17 cellular contexts compared by ENCODE assay signal in genomic region chr7:77504951-77505350, GRCh38. TPM values are rescaled to one million over a fixed set of nuclear protein-coding genes. Genes with fewer than 3 reads are reported as not detected.
DNase-seq lines count a peak whose midpoint lies in the region; ATAC-seq lines count a peak whose summit lies in the region.
"Had no signal": no experiment of that assay in that cellular context is flagged by ENCODE, and none has a peak within 500 bp of the region (broad histone marks: within the 10 kb centered on the region; RNA-seq: fewer than 3 reads in every experiment).

No MANE protein-coding gene starts in this region.

- CTCF ChIA-PET in activated CD4-positive, alpha-beta T cell treated with anti-CD3 and anti-CD28 coated beads, Interleukin-2, amount 10 ng/mL, durations not matched to agents 7 days and 5 days (lab: Charles Lee): no interaction called here

- H3K27ac ChIP-seq in cingulate gyrus (ENCODE audit: low read depth, low read length) (peak overlapping the region; percentile 14), temporal lobe (ENCODE audit: low read depth, low read length) (peak overlapping the region; percentile 9)
- H3K27ac ChIP-seq: 22Rv1, BLaER1 had no signal

- ATAC-seq in GM18502 (IDR thresholded peaks at IDR 0.05; ENCODE audit: poor library complexity, unreplicated experiment): no peak
- ATAC-seq: CD8-positive, alpha-beta T cell; GM12878 had no signal

- H3K27me3 Mint-ChIP-seq in activated CD4-positive, alpha-beta T cell treated with anti-CD3 and anti-CD28 coated beads, Interleukin-2, amount 10 ng/mL, durations not matched to agents 7 days and 5 days: peaks cover 9% of the 10 kb centered on the region

- DNase-seq in COLO829 (ENCODE audit: low spot score): peak; percentile 16
- DNase-seq in inferior parietal cortex (ENCODE audit: extremely low spot score): peak; percentile 5
- no peak for DNase-seq in cortex of kidney (lab: John Stamatoyannopoulos, UW)
- no peak for DNase-seq in activated CD4-positive, alpha-beta T cell treated with anti-CD3 and anti-CD28 coated beads, Interleukin-2, amount 10 ng/mL, durations not matched to agents 7 days and 5 days
- DNase-seq: CD8-positive, alpha-beta T cell; COR-L47; DMS 273 treated with DMSO at 0.1 percent for 48 hours; DMS53; DND-41; EL had no signal

- no peaks in the 10 kb centered on the region for H3K4me1 Mint-ChIP-seq in activated CD4-positive, alpha-beta T cell treated with anti-CD3 and anti-CD28 coated beads, Interleukin-2, amount 10 ng/mL, durations not matched to agents 7 days and 5 days

- H3K27ac Mint-ChIP-seq in activated CD4-positive, alpha-beta T cell treated with anti-CD3 and anti-CD28 coated beads, Interleukin-2, amount 10 ng/mL, durations not matched to agents 7 days and 5 days: no peak overlapping the region
- H3K27ac Mint-ChIP-seq: CD14-positive monocyte; CD8-positive, alpha-beta T cell had no signal

- H3K9me3 Mint-ChIP-seq in activated CD4-positive, alpha-beta T cell treated with anti-CD3 and anti-CD28 coated beads, Interleukin-2, amount 10 ng/mL, durations not matched to agents 7 days and 5 days: no peaks in the 10 kb centered on the region
- H3K9me3 Mint-ChIP-seq: CD8-positive, alpha-beta T cell had no signal

- H3K36me3 Mint-ChIP-seq in activated CD4-positive, alpha-beta T cell treated with anti-CD3 and anti-CD28 coated beads, Interleukin-2, amount 10 ng/mL, durations not matched to agents 7 days and 5 days (ENCODE audit: low read depth): no peaks in the 10 kb centered on the region
- H3K36me3 Mint-ChIP-seq: CD14-positive monocyte; CD8-positive, alpha-beta T cell had no signal

- H3K4me3 Mint-ChIP-seq in activated CD4-positive, alpha-beta T cell treated with anti-CD3 and anti-CD28 coated beads, Interleukin-2, amount 10 ng/mL, durations not matched to agents 7 days and 5 days: no peak overlapping the region
- H3K4me3 Mint-ChIP-seq: CD14-positive monocyte; CD8-positive, alpha-beta T cell had no signal

- POLR2A ChIA-PET in activated CD4-positive, alpha-beta T cell treated with anti-CD3 and anti-CD28 coated beads, Interleukin-2, amount 10 ng/mL, durations not matched to agents 7 days and 5 days (lab: Charles Lee): no interaction called here

RNA-seq across cellular contexts. Expression of gene PTPN12, which starts 32.1 kb away (rescaled TPM):
- total RNA-seq in temporal lobe: 93.7 TPM
- 10 to 100 TPM; 20.9 to 24.6 TPM for total RNA-seq in activated CD4-positive, alpha-beta T cell treated with anti-CD3 and anti-CD28 coated beads, Interleukin-2, amount 10 ng/mL, durations not matched to agents 7 days and 5 days

Comparison
In these comparisons a context has a peak if more than half of its experiments do, and no peak if none do; other contexts are left out.
1. DNase-seq: peak in COLO829 (single experiment) and inferior parietal cortex (single experiment); none in cortex of kidney (single experiment) and activated CD4-positive, alpha-beta T cell treated with anti-CD3 and anti-CD28 coated beads, Interleukin-2, amount 10 ng/mL, durations not matched to agents 7 days and 5 days (single experiment).